Comparison of ENCODE assay signal across 39 cellular contexts in genomic region chr5:68371607-68372006, GRCh38.
"Had no signal": no experiment of that assay in that cellular context is flagged by ENCODE, and none has a peak within 500 bp of the region (broad histone marks: within the 10 kb centered on the region; RNA-seq: fewer than 3 reads in every experiment).

No MANE protein-coding gene starts in this region.

- H3K4me3 Mint-ChIP-seq: activated CD4-positive, alpha-beta memory T cell treated with anti-CD3 and anti-CD28 coated beads, Interleukin-2, amount 10 ng/mL, durations not matched to agents 7 days and 5 days; activated CD4-positive, alpha-beta T cell treated with anti-CD3 and anti-CD28 coated beads for 36 hours; activated CD4-positive, alpha-beta T cell treated with anti-CD3 and anti-CD28 coated beads, Interleukin-2, amount 10 ng/mL, durations not matched to agents 7 days and 5 days; activated CD8-positive, alpha-beta memory T cell treated with anti-CD3 and anti-CD28 coated beads, Interleukin-2, amount 10 ng/mL, durations not matched to agents 7 days and 5 days; activated CD8-positive, alpha-beta T cell treated with anti-CD3 and anti-CD28 coated beads, Interleukin-2, amount 10 ng/mL, durations not matched to agents 7 days and 5 days; activated naive CD4-positive, alpha-beta T cell treated with anti-CD3 and anti-CD28 coated beads, Interleukin-2, amount 10 ng/mL, durations not matched to agents 7 days and 5 days; activated naive CD4-positive, alpha-beta T cell treated with anti-CD3 and anti-CD28 coated beads, Interleukin-2, amount 50 U/mL, for 24 hours; activated naive CD8-positive, alpha-beta T cell; activated naive CD8-positive, alpha-beta T cell treated with anti-CD3 and anti-CD28 coated beads, Interleukin-2, amount 10 ng/mL, durations not matched to agents 7 days and 5 days; activated naive CD8-positive, alpha-beta T cell treated with anti-CD3 and anti-CD28 coated beads, Interleukin-2, amount 50 U/mL, for 24 hours; activated T-cell treated with anti-CD3 and anti-CD28 coated beads, Interleukin-2, amount 50 U/mL, for 24 hours; T-helper 1 cell treated with Interleukin-12 subunit alpha and Interleukin-12 subunit beta and Interleukin-4 antibody, amounts not matched to agents 30 μg/mL and 1 μg/mL, for 36 hours; T-helper 2 cell treated with Interferon-gamma antibody and Interleukin-4, amounts not matched to agents 5 μg/mL and 100 μg/mL, for 36 hours; WTC11 had no signal

- H3K4me3 ChIP-seq: adrenal gland, body of pancreas, breast epithelium had no signal

- H3K27ac Mint-ChIP-seq: activated CD4-positive, alpha-beta memory T cell treated with anti-CD3 and anti-CD28 coated beads, Interleukin-2, amount 10 ng/mL, durations not matched to agents 7 days and 5 days; activated CD4-positive, alpha-beta T cell treated with anti-CD3 and anti-CD28 coated beads for 36 hours; activated CD4-positive, alpha-beta T cell treated with anti-CD3 and anti-CD28 coated beads, Interleukin-2, amount 10 ng/mL, durations not matched to agents 7 days and 5 days; activated CD8-positive, alpha-beta T cell treated with anti-CD3 and anti-CD28 coated beads, Interleukin-2, amount 10 ng/mL, durations not matched to agents 7 days and 5 days; activated naive CD4-positive, alpha-beta T cell treated with anti-CD3 and anti-CD28 coated beads, Interleukin-2, amount 10 ng/mL, durations not matched to agents 7 days and 5 days; activated naive CD4-positive, alpha-beta T cell treated with anti-CD3 and anti-CD28 coated beads, Interleukin-2, amount 50 U/mL, for 24 hours; activated naive CD8-positive, alpha-beta T cell; activated naive CD8-positive, alpha-beta T cell treated with anti-CD3 and anti-CD28 coated beads, Interleukin-2, amount 50 U/mL, for 24 hours; activated T-cell treated with anti-CD3 and anti-CD28 coated beads, Interleukin-2, amount 50 U/mL, for 24 hours; activated T-helper 2 cell treated with anti-CD3 and anti-CD28 coated beads, Interferon-gamma antibody, Interleukin-2, Interleukin-4, amounts not matched to agents 10 μg/mL and 5 μg/mL and 100 μg/mL, durations not matched to agents 14 hours and 24 hours and 36 hours; T-helper 1 cell treated with Interleukin-12 subunit alpha and Interleukin-12 subunit beta and Interleukin-4 antibody, amounts not matched to agents 30 μg/mL and 1 μg/mL, for 36 hours; T-helper 2 cell treated with Interferon-gamma antibody and Interleukin-4, amounts not matched to agents 5 μg/mL and 100 μg/mL, for 36 hours; WTC11 had no signal

- ATAC-seq: activated CD4-positive, alpha-beta T cell treated with anti-CD3 and anti-CD28 coated beads for 36 hours; activated CD4-positive, CD25-positive, alpha-beta regulatory T cell treated with anti-CD3 and anti-CD28 coated beads, Interleukin-2, amount 50 U/mL, for 24 hours; activated CD8-positive, alpha-beta memory T cell treated with anti-CD3 and anti-CD28 coated beads, Interleukin-2, amount 10 ng/mL, durations not matched to agents 7 days and 5 days; activated CD8-positive, alpha-beta T cell treated with anti-CD3 and anti-CD28 coated beads, Interleukin-2, amount 10 ng/mL, durations not matched to agents 7 days and 5 days; activated naive CD8-positive, alpha-beta T cell treated with anti-CD3 and anti-CD28 coated beads, Interleukin-2, amount 50 U/mL, for 24 hours; body of pancreas; WTC11 had no signal

- FAIRE-seq: astrocyte, TTC549 had no signal

- H3K27me3 ChIP-seq: adrenal gland, body of pancreas, brain microvascular endothelial cell, breast epithelium had no signal

- H3K9me3 ChIP-seq: adrenal gland, body of pancreas, breast epithelium had no signal

- H3K27ac ChIP-seq: adrenal gland, body of pancreas, brain microvascular endothelial cell, breast epithelium, WERI-Rb-1 had no signal

- H3K9me3 Mint-ChIP-seq: activated CD4-positive, alpha-beta memory T cell treated with anti-CD3 and anti-CD28 coated beads, Interleukin-2, amount 10 ng/mL, durations not matched to agents 7 days and 5 days; activated naive CD4-positive, alpha-beta T cell treated with anti-CD3 and anti-CD28 coated beads, Interleukin-2, amount 10 ng/mL, durations not matched to agents 7 days and 5 days; activated naive CD8-positive, alpha-beta T cell treated with anti-CD3 and anti-CD28 coated beads, Interleukin-2, amount 50 U/mL, for 24 hours; activated T-cell treated with anti-CD3 and anti-CD28 coated beads, Interleukin-2, amount 50 U/mL, for 24 hours had no signal

- H3K36me3 ChIP-seq: adrenal gland, brain microvascular endothelial cell, breast epithelium, WERI-Rb-1 had no signal

- DNase-seq: activated CD4-positive, alpha-beta memory T cell treated with anti-CD3 and anti-CD28 coated beads, Interleukin-2, amount 10 ng/mL, durations not matched to agents 7 days and 5 days; activated CD4-positive, alpha-beta T cell treated with anti-CD3 and anti-CD28 coated beads for 1 hour; activated CD4-positive, alpha-beta T cell treated with anti-CD3 and anti-CD28 coated beads for 36 hours; activated CD4-positive, alpha-beta T cell treated with anti-CD3 and anti-CD28 coated beads for 48 hours; activated CD4-positive, alpha-beta T cell treated with anti-CD3 and anti-CD28 coated beads, Interleukin-2, amount 10 ng/mL, durations not matched to agents 7 days and 5 days; activated CD4-positive, alpha-beta T cell treated with anti-CD3 and anti-CD28 coated beads, Interleukin-2, amount 50 U/mL, for 48 hours; activated CD4-positive, CD25-positive, alpha-beta regulatory T cell; activated CD8-positive, alpha-beta memory T cell treated with anti-CD3 and anti-CD28 coated beads for 24 hours; activated CD8-positive, alpha-beta memory T cell treated with anti-CD3 and anti-CD28 coated beads, Interleukin-2, amount 10 ng/mL, durations not matched to agents 7 days and 5 days; activated CD8-positive, alpha-beta memory T cell treated with anti-CD3 and anti-CD28 coated beads, Interleukin-2, amount 50 U/mL, for 48 hours; activated CD8-positive, alpha-beta T cell treated with anti-CD3 and anti-CD28 coated beads, Interleukin-2, amount 10 ng/mL, durations not matched to agents 7 days and 5 days; activated effector memory CD4-positive, alpha-beta T cell treated with Interleukin-2 at 50 U/mL for 16 hours; activated gamma-delta T cell; activated naive CD4-positive, alpha-beta T cell treated with anti-CD3 and anti-CD28 coated beads, Interleukin-2, amount 10 ng/mL, durations not matched to agents 7 days and 5 days; activated naive CD4-positive, alpha-beta T cell treated with Interleukin-2 at 50 U/mL for 16 hours; activated naive CD8-positive, alpha-beta T cell treated with anti-CD3 and anti-CD28 coated beads, Interleukin-2, amount 10 ng/mL, durations not matched to agents 7 days and 5 days; activated naive CD8-positive, alpha-beta T cell treated with anti-CD3 and anti-CD28 coated beads, Interleukin-2, amount 50 U/mL, for 24 hours; activated T-cell treated with anti-CD3 and anti-CD28 coated beads, Interleukin-2, amount 50 U/mL, for 24 hours; activated T-cell treated with anti-CD3 and anti-CD28 coated beads, Interleukin-2, amount 50 U/mL, for 48 hours; adrenal gland; amniotic stem cell; aorta; body of pancreas; brain microvascular endothelial cell; central memory CD4-positive, alpha-beta T cell; T-helper 1 cell; T-helper 2 cell; T-helper 9 cell; WERI-Rb-1 had no signal

- H3K27me3 Mint-ChIP-seq: activated CD4-positive, alpha-beta T cell treated with anti-CD3 and anti-CD28 coated beads, Interleukin-2, amount 10 ng/mL, durations not matched to agents 7 days and 5 days; activated CD8-positive, alpha-beta memory T cell treated with anti-CD3 and anti-CD28 coated beads, Interleukin-2, amount 10 ng/mL, durations not matched to agents 7 days and 5 days; activated naive CD4-positive, alpha-beta T cell treated with anti-CD3 and anti-CD28 coated beads, Interleukin-2, amount 50 U/mL, for 24 hours; activated naive CD8-positive, alpha-beta T cell; activated naive CD8-positive, alpha-beta T cell treated with anti-CD3 and anti-CD28 coated beads, Interleukin-2, amount 50 U/mL, for 24 hours; activated T-cell treated with anti-CD3 and anti-CD28 coated beads, Interleukin-2, amount 50 U/mL, for 24 hours had no signal
